Comparison of ENCODE assay signal across 35 cellular contexts in the genomic region with DNA sequence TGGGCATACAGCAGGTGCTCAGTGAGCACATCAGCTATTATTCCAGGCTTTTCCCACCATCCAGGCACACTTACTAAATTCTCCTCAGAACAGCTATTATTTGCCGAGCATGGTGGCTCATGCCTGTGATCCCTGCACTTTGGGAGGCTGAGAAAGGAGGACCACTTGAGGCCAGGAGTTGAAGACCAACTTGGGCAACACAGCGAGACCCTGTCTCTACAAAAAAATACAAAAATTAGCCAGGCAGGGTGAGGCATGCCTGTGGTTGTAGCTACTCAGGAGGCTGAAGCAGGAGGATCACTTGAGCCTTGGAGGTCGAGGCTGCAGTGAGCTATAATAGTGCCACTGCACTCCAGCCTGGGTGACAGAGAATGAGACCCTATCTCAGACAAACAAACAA.
"Had no signal": no experiment of that assay in that cellular context is flagged by ENCODE, and none has a peak within 500 bp of the region (broad histone marks: within the 10 kb centered on the region; RNA-seq: fewer than 3 reads in every experiment).

No MANE protein-coding gene starts in this region.

- H3K4me2 ChIP-seq: KMS-11 had no signal

- H3K9me3 ChIP-seq: MG63 had no signal

- DNase-seq: Karpas-422, Kasumi-1, MG63, MM.1S, MV-4-11, NCI-H1048, NCI-H1092, NCI-H1092 treated with DMSO at 0.1 percent for 48 hours, NCI-H1105, NCI-H1105 treated with DMSO at 0.1 percent for 48 hours, NCI-H1417, NCI-H1417 treated with DMSO at 0.1 percent for 48 hours, NCI-H1436, NCI-H1436 treated with DMSO at 0.1 percent for 48 hours, NCI-H146, NCI-H1694, NCI-H1694 treated with DMSO at 0.1 percent for 48 hours, NCI-H187, NCI-H187 treated with DMSO at 0.1 percent for 48 hours, NCI-H1930, NCI-H2029, NCI-H2029 treated with DMSO at 0.1 percent for 48 hours, NCI-H2081, NCI-H2081 treated with DMSO at 0.1 percent for 48 hours, NCI-H2107, NCI-H2171, NCI-H2171 treated with DMSO at 0.1 percent for 48 hours, NCI-H2227 treated with DMSO at 0.1 percent for 48 hours, NCI-H226, NCI-H345, NCI-H446, NCI-H446 treated with DMSO at 0.1 percent for 48 hours, NCI-H510A, NCI-H510A treated with DMSO at 0.1 percent for 48 hours had no signal

- H3K27me3 ChIP-seq: MG63 had no signal

- H3K9ac ChIP-seq: KMS-11 had no signal

- H3K4me3 ChIP-seq: MG63 had no signal

- H3K36me3 ChIP-seq: MG63 had no signal

- H3K27ac ChIP-seq: KMS-11 had no signal
